9 cellular contexts compared by ENCODE assay signal in the genomic region with DNA sequence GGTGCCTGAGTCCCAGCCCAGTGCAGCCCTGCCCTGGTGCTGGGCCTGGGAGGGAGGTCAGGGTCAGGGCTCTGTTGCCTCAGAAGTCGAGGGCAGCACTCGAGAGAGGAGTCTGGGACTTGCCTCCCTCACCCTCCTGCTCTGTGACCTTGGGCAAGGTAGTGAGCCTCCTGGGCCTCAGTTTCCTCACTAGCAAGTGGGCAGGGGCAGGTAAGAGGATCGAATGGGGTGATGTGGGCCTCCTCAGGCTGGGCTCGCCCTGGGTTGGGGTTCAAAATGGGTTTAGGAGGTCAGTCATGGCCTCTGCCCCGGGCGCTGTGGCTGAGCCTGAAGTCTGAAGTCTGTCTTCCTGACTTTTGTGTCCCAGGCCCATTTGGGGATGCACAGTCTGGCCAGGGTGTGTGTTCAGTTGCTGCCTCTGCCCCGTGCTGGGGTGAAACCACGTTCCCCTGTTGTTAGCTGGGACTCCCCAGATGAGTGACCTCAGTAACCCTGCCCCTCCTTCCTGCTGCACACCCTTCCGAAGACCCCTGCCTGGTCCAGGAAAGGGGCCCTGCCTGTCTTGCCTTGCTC. TPM values are rescaled to one million over a fixed set of nuclear protein-coding genes. Genes with fewer than 3 reads are reported as not detected.
DNase-seq lines count a peak whose midpoint lies in the region; ATAC-seq and TF ChIP-seq lines count a peak whose summit lies in the region.
"Had no signal": no experiment of that assay in that cellular context is flagged by ENCODE, and none has a peak within 500 bp of the region (broad histone marks: within the 10 kb centered on the region; RNA-seq: fewer than 3 reads in every experiment).

No MANE protein-coding gene starts in this region.

- POLR2A ChIA-PET in MCF 10A (lab: Yijun Ruan, JAX), result no interaction called here

- intact Hi-C loops in MCF 10A (cut with micrococcal nuclease), result no loop called here

- H3K27ac Mint-ChIP-seq in MCF 10A (ENCODE audit: low read depth, unreplicated experiment), result peak overlapping the region; percentile 81
- H3K27ac Mint-ChIP-seq in memory B cell, result peak overlapping the region; percentile 87

- CTCF ChIA-PET in MCF 10A (lab: Yijun Ruan, JAX), result no interaction called here

- TF ChIP-seq POLR2A in tibial nerve (IDR thresholded peaks at IDR 0.05), result no peak

- peak; percentile 13 for DNase-seq in activated CD8-positive, alpha-beta memory T cell treated with anti-CD3 and anti-CD28 coated beads, Interleukin-2, amount 50 U/mL, for 4 hours
- no peak for DNase-seq in activated CD8-positive, alpha-beta memory T cell treated with anti-CD3 and anti-CD28 coated beads, Interleukin-2, amount 50 U/mL, for 48 hours
- DNase-seq in MCF 10A (ENCODE audit: unreplicated experiment) (no peak), memory B cell (ENCODE audit: low spot score in 2 of 2) (no peak), tibial nerve (ENCODE audit: low spot score in 2 of 2) (no peak), NCI-H146 (lab: John Stamatoyannopoulos, UW) (no peak), NCI-H2171 treated with DMSO at 0.1 percent for 48 hours (lab: John Stamatoyannopoulos, UW) (no peak), NCI-H446 treated with DMSO at 0.1 percent for 48 hours (lab: John Stamatoyannopoulos, UW) (no peak)

- no peaks in the 10 kb centered on the region for H3K9me3 ChIP-seq in tibial nerve
- H3K9me3 ChIP-seq: mucosa of descending colon had no signal

- H3K27ac ChIP-seq in tibial nerve, result peak overlapping the region; percentile 54 to 88 (median 78)

- BruUV-seq in MCF 10A (replicated peaks; lab: Mats Ljungman, UMichigan), result no TSS peak

- TF ChIP-seq EP300 in tibial nerve (IDR thresholded peaks at IDR 0.05), result no peak

- H3K4me1 Mint-ChIP-seq in MCF 10A (ENCODE audit: insufficient read depth, unreplicated experiment) (peaks cover 34% of the 10 kb centered on the region), memory B cell (peaks cover 53% of the 10 kb centered on the region)

- 42 to 50% methylated on average over 9 of the region's 9 CpGs for WGBS in tibial nerve, 2 donors

- no peak for TF ChIP-seq CTCF in MCF 10A (IDR thresholded peaks at IDR 0.05; ENCODE audit: unreplicated experiment)
- no peak for TF ChIP-seq CTCF in tibial nerve (IDR thresholded peaks at IDR 0.05)

- peaks cover 0 to 55% (median 39%) of the 10 kb centered on the region in 4 donors for H3K4me1 ChIP-seq in tibial nerve

- no peaks in the 10 kb centered on the region for H3K36me3 Mint-ChIP-seq in MCF 10A (ENCODE audit: insufficient read depth, unreplicated experiment)
- no peaks in the 10 kb centered on the region for H3K36me3 Mint-ChIP-seq in memory B cell

- no peak for ATAC-seq in memory B cell (ENCODE audit: low read depth)

- no peaks in the 10 kb centered on the region for H3K27me3 Mint-ChIP-seq in MCF 10A (ENCODE audit: insufficient read depth, unreplicated experiment)
- no peaks in the 10 kb centered on the region for H3K27me3 Mint-ChIP-seq in memory B cell

- H3K4me3 Mint-ChIP-seq in MCF 10A (ENCODE audit: unreplicated experiment) (peak overlapping the region; percentile 82), memory B cell (peak overlapping the region; percentile 96)

- H3K27me3 ChIP-seq in tibial nerve, result no peaks in the 10 kb centered on the region

- H3K4me3 ChIP-seq in tibial nerve, result peak overlapping the region; percentile 59 to 91 (median 61)

- H3K9me3 Mint-ChIP-seq in MCF 10A (ENCODE audit: unreplicated experiment) (no peaks in the 10 kb centered on the region), memory B cell (no peaks in the 10 kb centered on the region)

- no peaks in the 10 kb centered on the region for H3K36me3 ChIP-seq in tibial nerve

RNA-seq across cellular contexts. Expression of a gene that starts 40.9 kb away (rescaled TPM):
- total RNA-seq in MCF 10A (2022) (49.1 and 69.2 TPM in 2 replicates), tibial nerve (1 to 10 TPM; 1.0 to 5.9 (median 2.6) TPM)

RNA-seq across cellular contexts. Expression of a gene that starts 41.8 kb away (rescaled TPM):
- total RNA-seq in MCF 10A (2022) (15.6 and 23.7 TPM in 2 replicates), tibial nerve (100 to 1,000 TPM in 1 of 4 donors, 10 to 100 TPM in 3; 18.2 to 299 (median 54.3) TPM)
